22 cellular contexts compared by ENCODE assay signal in the genomic region with DNA sequence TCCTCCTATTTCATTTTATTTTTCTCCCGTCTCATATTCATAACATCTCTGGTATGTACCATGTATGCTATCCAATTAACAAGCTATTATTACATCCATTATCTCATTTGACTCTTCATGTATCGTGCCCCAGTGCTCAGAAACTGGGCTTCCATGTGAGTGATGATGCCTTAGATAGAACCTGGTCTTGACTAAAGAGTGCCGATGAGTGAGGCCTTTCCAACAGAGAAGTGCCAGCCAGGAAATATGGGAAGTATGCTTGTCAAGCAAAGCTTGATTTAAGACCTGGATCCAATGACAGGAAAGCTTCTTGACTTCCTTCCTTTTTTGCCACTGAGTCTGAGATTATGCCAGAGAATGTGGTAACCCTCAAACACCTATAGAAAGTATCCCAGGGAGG.
"Had no signal": no experiment of that assay in that cellular context is flagged by ENCODE, and none has a peak within 500 bp of the region (broad histone marks: within the 10 kb centered on the region; RNA-seq: fewer than 3 reads in every experiment).

No MANE protein-coding gene starts in this region.

- H3K27me3 Mint-ChIP-seq: naive B cell had no signal

- ATAC-seq: gastroesophageal sphincter, left lung, lower lobe of right lung, mucosa of descending colon had no signal

- FAIRE-seq: colon, endothelial cell of umbilical vein, islet of Langerhans, keratinocyte had no signal

- H3K4me1 ChIP-seq: gastroesophageal sphincter, heart left ventricle, left lung, lower lobe of right lung had no signal

- H3K9me3 Mint-ChIP-seq: mesothelial cell of epicardium, naive B cell had no signal

- H3K36me3 Mint-ChIP-seq: mesothelial cell of epicardium, naive B cell had no signal

- H3K27me3 ChIP-seq: esophagus muscularis mucosa, gastroesophageal sphincter, heart left ventricle, left lung had no signal

- H3K4me3 Mint-ChIP-seq: mesothelial cell of epicardium, naive B cell had no signal

- H3K27ac Mint-ChIP-seq: mesothelial cell of epicardium, naive B cell had no signal

- H3K4me3 ChIP-seq: coronary artery, dorsolateral prefrontal cortex, esophagus muscularis mucosa, gastroesophageal sphincter, heart left ventricle, left lung, lower lobe of right lung, mucosa of descending colon had no signal

- H3K4me1 Mint-ChIP-seq: naive B cell had no signal

- DNase-seq: dermis blood vessel endothelial cell; dorsolateral prefrontal cortex; effector CD4-positive, alpha-beta T cell; effector memory CD4-positive, alpha-beta T cell; foreskin fibroblast; foreskin melanocyte; heart left ventricle; hippocampal formation; left cardiac atrium; left lung; lower lobe of right lung; mesenchymal stem cell; mucosa of descending colon; naive B cell had no signal

- H3K9me3 ChIP-seq: esophagus muscularis mucosa, gastroesophageal sphincter, heart left ventricle, left lung, lower lobe of right lung, mucosa of descending colon had no signal

- H3K36me3 ChIP-seq: esophagus muscularis mucosa, gastroesophageal sphincter, heart left ventricle, left lung, lower lobe of right lung had no signal

- H3K27ac ChIP-seq: coronary artery, dorsolateral prefrontal cortex, esophagus muscularis mucosa, gastroesophageal sphincter, heart left ventricle, left lung, lower lobe of right lung had no signal
